17 cellular contexts compared by ENCODE assay signal in genomic region chr11:72744474-72744873, GRCh38. TPM values are rescaled to one million over a fixed set of nuclear protein-coding genes. Genes with fewer than 3 reads are reported as not detected.
DNase-seq lines count a peak whose midpoint lies in the region; ATAC-seq and TF ChIP-seq lines count a peak whose summit lies in the region.
"Had no signal": no experiment of that assay in that cellular context is flagged by ENCODE, and none has a peak within 500 bp of the region (broad histone marks: within the 10 kb centered on the region; RNA-seq: fewer than 3 reads in every experiment).

No MANE protein-coding gene starts in this region.

- intact Hi-C loops in activated CD4-positive, alpha-beta memory T cell treated with anti-CD3 and anti-CD28 coated beads for 36 hours (cut with micrococcal nuclease), result no loop called here
- intact Hi-C loops in spleen (cut with DNase I; ENCODE audit: low total_unique reads), result no loop called here

- H3K4me3 Mint-ChIP-seq in activated CD4-positive, alpha-beta memory T cell treated with anti-CD3 and anti-CD28 coated beads for 36 hours, result no peak overlapping the region
- no peak overlapping the region for H3K4me3 Mint-ChIP-seq in activated CD4-positive, alpha-beta memory T cell treated with anti-CD3 and anti-CD28 coated beads, Interleukin-2, amount 10 ng/mL, durations not matched to agents 7 days and 5 days
- peak overlapping the region; percentile 17 for H3K4me3 Mint-ChIP-seq in central memory CD8-positive, alpha-beta T cell
- H3K4me3 Mint-ChIP-seq: activated CD4-positive, alpha-beta T cell treated with anti-CD3 and anti-CD28 coated beads, Interleukin-2, amount 10 ng/mL, durations not matched to agents 24 days and 14 days had no signal

- TF ChIP-seq CTCF in spleen (IDR thresholded peaks at IDR 0.05 in 8 of 11, conservative IDR thresholded peaks at IDR 0.05 in 3 of 11), result no peak

- peaks cover 3% of the 10 kb centered on the region for H3K36me3 Mint-ChIP-seq in activated CD4-positive, alpha-beta memory T cell treated with anti-CD3 and anti-CD28 coated beads for 36 hours
- peaks cover 4% of the 10 kb centered on the region for H3K36me3 Mint-ChIP-seq in activated CD4-positive, alpha-beta memory T cell treated with anti-CD3 and anti-CD28 coated beads, Interleukin-2, amount 10 ng/mL, durations not matched to agents 7 days and 5 days (ENCODE audit: low read depth)
- peaks cover 8% of the 10 kb centered on the region for H3K36me3 Mint-ChIP-seq in central memory CD8-positive, alpha-beta T cell (ENCODE audit: insufficient read depth)

- H3K9me3 Mint-ChIP-seq in activated CD4-positive, alpha-beta memory T cell treated with anti-CD3 and anti-CD28 coated beads for 36 hours, result no peaks in the 10 kb centered on the region
- H3K9me3 Mint-ChIP-seq in activated CD4-positive, alpha-beta memory T cell treated with anti-CD3 and anti-CD28 coated beads, Interleukin-2, amount 10 ng/mL, durations not matched to agents 7 days and 5 days, result no peaks in the 10 kb centered on the region
- H3K9me3 Mint-ChIP-seq in central memory CD8-positive, alpha-beta T cell, result no peaks in the 10 kb centered on the region
- H3K9me3 Mint-ChIP-seq: activated CD4-positive, alpha-beta T cell treated with anti-CD3 and anti-CD28 coated beads, Interleukin-2, amount 10 ng/mL, durations not matched to agents 24 days and 14 days had no signal

- no peak for DNase-seq in activated CD4-positive, alpha-beta memory T cell treated with anti-CD3 and anti-CD28 coated beads for 36 hours
- DNase-seq in activated CD4-positive, alpha-beta memory T cell treated with anti-CD3 and anti-CD28 coated beads, Interleukin-2, amount 10 ng/mL, durations not matched to agents 7 days and 5 days, result no peak
- DNase-seq in MV-4-11 (lab: John Stamatoyannopoulos, UW), result peak; percentile 28
- no peak for DNase-seq in central memory CD8-positive, alpha-beta T cell (ENCODE audit: low spot score in 2 of 2)
- peak; percentile 74 for DNase-seq in spleen
- no peak for DNase-seq in NCI-H1092 (lab: John Stamatoyannopoulos, UW)
- DNase-seq in NCI-H345 (lab: John Stamatoyannopoulos, UW), result no peak
- no peak for DNase-seq in NCI-H345 treated with DMSO at 0.1 percent for 48 hours (lab: John Stamatoyannopoulos, UW; ENCODE audit: unreplicated experiment)
- DNase-seq: 8988T; activated CD4-positive, alpha-beta T cell treated with anti-CD3 and anti-CD28 coated beads, Interleukin-2, amount 10 ng/mL, durations not matched to agents 24 days and 14 days; activated effector memory CD4-positive, alpha-beta T cell treated with Interleukin-2 at 50 U/mL for 16 hours; Calu3; kidney glomerular epithelial cell; NCI-H1092 treated with DMSO at 0.1 percent for 48 hours; NCI-H446; PC-3; sigmoid colon had no signal

- POLR2A ChIA-PET in activated CD4-positive, alpha-beta memory T cell treated with anti-CD3 and anti-CD28 coated beads for 36 hours (lab: Charles Lee), result interaction anchor here (0.5 kb wide), 1 partner anchor 218 kb away, joined by 4 read pairs; no protein-coding TSS in a partner anchor
- POLR2A ChIA-PET in activated CD4-positive, alpha-beta memory T cell treated with anti-CD3 and anti-CD28 coated beads, Interleukin-2, amount 10 ng/mL, durations not matched to agents 7 days and 5 days (lab: Charles Lee), result interaction anchor here (1.2 kb wide), 1 partner anchor 9 kb away, joined by 3 read pairs; no protein-coding TSS in a partner anchor

- H3K27me3 ChIP-seq in spleen (replicated peaks in 1 of 7), result no peaks in the 10 kb centered on the region
- H3K27me3 ChIP-seq: sigmoid colon had no signal

- no peak for TF ChIP-seq POLR2A in spleen (IDR thresholded peaks at IDR 0.05)

- H3K36me3 ChIP-seq in spleen, result peaks cover 0 to 17% (median 0%) of the 10 kb centered on the region in 6 donors
- H3K36me3 ChIP-seq: sigmoid colon had no signal

- peaks cover 56 to 100% (median 92%) of the 10 kb centered on the region in 6 donors for H3K4me1 ChIP-seq in spleen

- peak overlapping the region in 1 of 8 donors; percentile 19 for H3K4me3 ChIP-seq in spleen
- H3K4me3 ChIP-seq: sigmoid colon had no signal

- WGBS in spleen, 5 donors, result 51 to 73% (median 70%) methylated on average over 4 to 6 of the region's 6 CpGs

- CTCF ChIA-PET in activated CD4-positive, alpha-beta memory T cell treated with anti-CD3 and anti-CD28 coated beads for 36 hours (lab: Charles Lee), result no interaction called here
- CTCF ChIA-PET in activated CD4-positive, alpha-beta memory T cell treated with anti-CD3 and anti-CD28 coated beads, Interleukin-2, amount 10 ng/mL, durations not matched to agents 7 days and 5 days (lab: Charles Lee), result no interaction called here

- no peaks in the 10 kb centered on the region for H3K27me3 Mint-ChIP-seq in activated CD4-positive, alpha-beta memory T cell treated with anti-CD3 and anti-CD28 coated beads for 36 hours
- H3K27me3 Mint-ChIP-seq in activated CD4-positive, alpha-beta memory T cell treated with anti-CD3 and anti-CD28 coated beads, Interleukin-2, amount 10 ng/mL, durations not matched to agents 7 days and 5 days, result no peaks in the 10 kb centered on the region
- H3K27me3 Mint-ChIP-seq in central memory CD8-positive, alpha-beta T cell, result no peaks in the 10 kb centered on the region
- H3K27me3 Mint-ChIP-seq: activated CD4-positive, alpha-beta T cell treated with anti-CD3 and anti-CD28 coated beads, Interleukin-2, amount 10 ng/mL, durations not matched to agents 24 days and 14 days had no signal

- no peak for ATAC-seq in central memory CD8-positive, alpha-beta T cell (replicated peaks; ENCODE audit: extremely low read depth, poor library complexity, severe bottlenecking)
- ATAC-seq: PC-3 had no signal

- no peaks in the 10 kb centered on the region for H3K9me3 ChIP-seq in spleen
- H3K9me3 ChIP-seq: sigmoid colon had no signal

- peaks cover 67% of the 10 kb centered on the region for H3K4me1 Mint-ChIP-seq in activated CD4-positive, alpha-beta memory T cell treated with anti-CD3 and anti-CD28 coated beads for 36 hours (ENCODE audit: low read depth)
- peaks cover 47% of the 10 kb centered on the region for H3K4me1 Mint-ChIP-seq in activated CD4-positive, alpha-beta memory T cell treated with anti-CD3 and anti-CD28 coated beads, Interleukin-2, amount 10 ng/mL, durations not matched to agents 7 days and 5 days
- H3K4me1 Mint-ChIP-seq in central memory CD8-positive, alpha-beta T cell, result peaks cover 75% of the 10 kb centered on the region

- H3K27ac Mint-ChIP-seq in activated CD4-positive, alpha-beta memory T cell treated with anti-CD3 and anti-CD28 coated beads for 36 hours, result peak overlapping the region; percentile 76
- H3K27ac Mint-ChIP-seq in activated CD4-positive, alpha-beta memory T cell treated with anti-CD3 and anti-CD28 coated beads, Interleukin-2, amount 10 ng/mL, durations not matched to agents 7 days and 5 days, result no peak overlapping the region
- peak overlapping the region; percentile 98 for H3K27ac Mint-ChIP-seq in central memory CD8-positive, alpha-beta T cell (ENCODE audit: low read depth)

- peak overlapping the region; percentile 70 to 96 (median 94) for H3K27ac ChIP-seq in spleen
- H3K27ac ChIP-seq: sigmoid colon had no signal

RNA-seq across cellular contexts. Expression of gene ARAP1, which starts 7.7 kb away (rescaled TPM):
- 10 to 100 TPM; 77.4 to 79.6 TPM for total RNA-seq in activated CD4-positive, alpha-beta memory T cell treated with anti-CD3 and anti-CD28 coated beads for 36 hours
- total RNA-seq in activated CD4-positive, alpha-beta memory T cell treated with anti-CD3 and anti-CD28 coated beads, Interleukin-2, amount 10 ng/mL, durations not matched to agents 7 days and 5 days, result 100 to 1,000 TPM; 108 to 109 TPM
- total RNA-seq in spleen, result 100 to 1,000 TPM; 248 to 365 (median 278) TPM
- polyA plus RNA-seq in spleen, result 100 to 1,000 TPM in 2 of 3 donors, 10 to 100 TPM in 1; 76.7 to 176 (median 127) TPM

RNA-seq across cellular contexts. Expression of gene STARD10, which starts 49.4 kb away (rescaled TPM):
- total RNA-seq in activated CD4-positive, alpha-beta memory T cell treated with anti-CD3 and anti-CD28 coated beads for 36 hours, result 10 to 100 TPM; 14.8 to 16.8 TPM
- total RNA-seq in activated CD4-positive, alpha-beta memory T cell treated with anti-CD3 and anti-CD28 coated beads, Interleukin-2, amount 10 ng/mL, durations not matched to agents 7 days and 5 days, result 10 to 100 TPM; 11.3 to 11.6 TPM
- total RNA-seq in spleen, result 10 to 100 TPM; 19.7 to 35.1 (median 27.9) TPM
- polyA plus RNA-seq in spleen, result 10 to 100 TPM; 23.7 to 46.7 (median 31.9) TPM

Comparison
In these comparisons a context has a peak if more than half of its experiments do, and no peak if none do; other contexts are left out.
1. DNase-seq: peak in MV-4-11 (single experiment) and spleen (single experiment); none in activated CD4-positive, alpha-beta memory T cell treated with anti-CD3 and anti-CD28 coated beads for 36 hours (single experiment), activated CD4-positive, alpha-beta memory T cell treated with anti-CD3 and anti-CD28 coated beads, Interleukin-2, amount 10 ng/mL, durations not matched to agents 7 days and 5 days (single experiment), central memory CD8-positive, alpha-beta T cell (0 of 2), NCI-H1092 (single experiment), NCI-H345 (single experiment) and NCI-H345 treated with DMSO at 0.1 percent for 48 hours (single experiment).